In genomic region chr2:91478941-91479718, GRCh38 we compare ENCODE assay signal across 8 cellular contexts.
DNase-seq lines count a peak whose midpoint lies in the region; ATAC-seq and TF ChIP-seq lines count a peak whose summit lies in the region.
"Not testable (repeated sequence)": the region's sequence is repeated elsewhere in the genome, so short reads cannot be mapped to it uniquely, and the experiment has no call there.

No MANE protein-coding gene starts in this region.

- intact Hi-C loops in sigmoid colon (cut with DNase I); aorta (cut with DNase I): not testable (repeated sequence)

- TF ChIP-seq POLR2A in sigmoid colon (IDR thresholded peaks at IDR 0.05) = not testable (repeated sequence)

- H3K27ac ChIP-seq in cardiac muscle cell; mesendoderm (ENCODE audit: low read depth, low read length); sigmoid colon; aorta (ENCODE audit: low read depth in 1 of 2, low read length in 2 of 2): not testable (repeated sequence)

- not testable (repeated sequence) for H3K79me2 ChIP-seq in mesendoderm (ENCODE audit: control insufficient read depth, insufficient read depth, low read length)

- not testable (repeated sequence) for H3K4me1 Mint-ChIP-seq in activated T-helper 17 cell treated with anti-CD3 and anti-CD28 coated beads, Interleukin-2, amount 50 U/mL, for 72 hours

- no CpG with 5 or more reads among the region's 61 CpGs for WGBS in mesendoderm (ENCODE audit: extremely low coverage, insufficient coverage, low lambda C conversion rate)
- WGBS in sigmoid colon, 2 donors = 4% methylated on average over 61 of the region's 61 CpGs
- WGBS in aorta, 2 donors = 3 to 4% methylated on average over 57 to 61 of the region's 61 CpGs

- DNase-seq in Daoy (ENCODE audit: low read depth) = peak; percentile 23
- DNase-seq in RPMI8226 = peak; percentile 54
- DNase-seq in choroid plexus epithelial cell (ENCODE audit: low read depth) = peak; percentile 5
- DNase-seq in cardiac muscle cell (ENCODE audit: low read depth in 1 of 2, low spot score in 1 of 2) = peak in 1 of 2 donors; percentile 11
- peak; percentile 29 for DNase-seq in mesendoderm
- peak; percentile 65 for DNase-seq in sigmoid colon
- peak; percentile 46 to 76 for DNase-seq in aorta

- not testable (repeated sequence) for TF ChIP-seq CTCF in choroid plexus epithelial cell (conservative IDR thresholded peaks at IDR 0.05; ENCODE audit: low read depth, low read length); cardiac muscle cell (IDR thresholded peaks at IDR 0.05; ENCODE audit: low read depth, low read length); sigmoid colon (IDR thresholded peaks at IDR 0.05)

- not testable (repeated sequence) for H3K56ac ChIP-seq in mesendoderm (ENCODE audit: low read length)

- H3K9ac ChIP-seq in mesendoderm (ENCODE audit: low read length) = not testable (repeated sequence)

- H3K27ac Mint-ChIP-seq in activated T-helper 17 cell treated with anti-CD3 and anti-CD28 coated beads, Interleukin-2, amount 50 U/mL, for 72 hours = not testable (repeated sequence)

- H3K9me3 Mint-ChIP-seq in activated T-helper 17 cell treated with anti-CD3 and anti-CD28 coated beads, Interleukin-2, amount 50 U/mL, for 72 hours = not testable (repeated sequence)

- not testable (repeated sequence) for H2AK5ac ChIP-seq in mesendoderm (ENCODE audit: low read length)

- H2BK120ac ChIP-seq in mesendoderm (ENCODE audit: low read depth, low read length) = not testable (repeated sequence)

- not testable (repeated sequence) for H3K9me3 ChIP-seq in cardiac muscle cell (ENCODE audit: low read depth); sigmoid colon; aorta (ENCODE audit: control insufficient read depth, low read length)

- H2BK5ac ChIP-seq in mesendoderm (ENCODE audit: low read length) = not testable (repeated sequence)

- ATAC-seq in activated T-helper 17 cell treated with anti-CD3 and anti-CD28 coated beads, Interleukin-2, amount 50 U/mL, for 72 hours (replicated peaks); aorta (ENCODE audit: low FRiP score): not testable (repeated sequence)

- not testable (repeated sequence) for H3K4me3 ChIP-seq in choroid plexus epithelial cell (ENCODE audit: low read depth, low read length); mesendoderm (ENCODE audit: low read length)
- H3K4me3 ChIP-seq in cardiac muscle cell (peak overlapping the region; percentile 45), sigmoid colon (peak overlapping the region in 3 of 4 donors; percentile 34 to 41 (median 39)), aorta (ENCODE audit: low read length in 2 of 2) (peak overlapping the region; percentile 14 to 66)

- not testable (repeated sequence) for H3K23ac ChIP-seq in mesendoderm (ENCODE audit: low read length)

- not testable (repeated sequence) for H3K18ac ChIP-seq in mesendoderm (ENCODE audit: low read length)

- not testable (repeated sequence) for H3K4me2 ChIP-seq in mesendoderm (ENCODE audit: low read length)

- not testable (repeated sequence) for H3K4me1 ChIP-seq in cardiac muscle cell (ENCODE audit: low read depth); mesendoderm (ENCODE audit: control insufficient read depth, low read depth, low read length); aorta (ENCODE audit: control insufficient read depth in 1 of 2, insufficient read depth in 2 of 2, low read length in 2 of 2)
- peaks cover 0 to 23% (median 23%) of the 10 kb centered on the region in 4 donors for H3K4me1 ChIP-seq in sigmoid colon

- not testable (repeated sequence) for H3K36me3 ChIP-seq in cardiac muscle cell; mesendoderm (ENCODE audit: control insufficient read depth, insufficient read depth, low read length); sigmoid colon; aorta (ENCODE audit: control insufficient read depth in 1 of 2, insufficient read depth in 2 of 2, low read length in 1 of 2)

- H2BK15ac ChIP-seq in mesendoderm (replicated peaks; ENCODE audit: low read depth) = not testable (repeated sequence)

- H3K27me3 ChIP-seq in cardiac muscle cell = peaks cover 40% of the 10 kb centered on the region
- peaks cover 12% of the 10 kb centered on the region for H3K27me3 ChIP-seq in mesendoderm (ENCODE audit: insufficient read depth, low read length, poor library complexity)
- H3K27me3 ChIP-seq in sigmoid colon = peaks cover 24 to 42% (median 30%) of the 10 kb centered on the region in 3 donors
- H3K27me3 ChIP-seq in aorta (ENCODE audit: control insufficient read depth in 1 of 2, insufficient read depth in 2 of 2, low read length in 1 of 2) = not testable (repeated sequence)

- TF ChIP-seq EP300 in sigmoid colon (IDR thresholded peaks at IDR 0.05) = not testable (repeated sequence)

- H3K36me3 Mint-ChIP-seq in activated T-helper 17 cell treated with anti-CD3 and anti-CD28 coated beads, Interleukin-2, amount 50 U/mL, for 72 hours (ENCODE audit: low read depth) = peaks cover 14% of the 10 kb centered on the region

- H3K27me3 Mint-ChIP-seq in activated T-helper 17 cell treated with anti-CD3 and anti-CD28 coated beads, Interleukin-2, amount 50 U/mL, for 72 hours = not testable (repeated sequence)

- not testable (repeated sequence) for H4K5ac ChIP-seq in mesendoderm (ENCODE audit: low read length)

- not testable (repeated sequence) for H3K4ac ChIP-seq in mesendoderm (ENCODE audit: low read depth, low read length)

- H4K8ac ChIP-seq in mesendoderm (ENCODE audit: low read depth, low read length) = not testable (repeated sequence)

- peak overlapping the region; percentile 49 for H3K4me3 Mint-ChIP-seq in activated T-helper 17 cell treated with anti-CD3 and anti-CD28 coated beads, Interleukin-2, amount 50 U/mL, for 72 hours

- H3K79me1 ChIP-seq in mesendoderm (ENCODE audit: low read length) = not testable (repeated sequence)
